In genomic region chr11:108584973-108585372, GRCh38 we compare ENCODE assay signal across 27 cellular contexts.
"Had no signal": no experiment of that assay in that cellular context is flagged by ENCODE, and none has a peak within 500 bp of the region (broad histone marks: within the 10 kb centered on the region; RNA-seq: fewer than 3 reads in every experiment).

No MANE protein-coding gene starts in this region.

- H3K9me3 Mint-ChIP-seq: activated CD4-positive, alpha-beta memory T cell treated with anti-CD3 and anti-CD28 coated beads, Interleukin-2, amount 10 ng/mL, durations not matched to agents 7 days and 5 days; activated naive CD4-positive, alpha-beta T cell treated with anti-CD3 and anti-CD28 coated beads, Interleukin-2, amount 50 U/mL, for 24 hours; activated T-helper 2 cell treated with anti-CD3 and anti-CD28 coated beads, Interferon-gamma antibody, Interleukin-2, Interleukin-4, amounts not matched to agents 10 μg/mL and 5 μg/mL and 100 μg/mL, durations not matched to agents 14 hours and 24 hours and 36 hours had no signal

- H3K4me1 ChIP-seq: ascending aorta, SJCRH30 had no signal

- H3K4me3 ChIP-seq: ascending aorta, K562, SJCRH30, SK-N-MC had no signal

- H3K27me3 ChIP-seq: ascending aorta, SJCRH30 had no signal

- H3K27ac ChIP-seq: ascending aorta, SJCRH30, SK-N-MC, WERI-Rb-1 had no signal

- H3K4me3 Mint-ChIP-seq: activated CD4-positive, alpha-beta memory T cell treated with anti-CD3 and anti-CD28 coated beads, Interleukin-2, amount 10 ng/mL, durations not matched to agents 7 days and 5 days; activated naive CD4-positive, alpha-beta T cell treated with anti-CD3 and anti-CD28 coated beads, Interleukin-2, amount 50 U/mL, for 24 hours; activated naive CD8-positive, alpha-beta T cell treated with anti-CD3 and anti-CD28 coated beads, Interleukin-2, amount 10 ng/mL, durations not matched to agents 7 days and 5 days had no signal

- ATAC-seq: K562 had no signal

- H3K27me3 Mint-ChIP-seq: activated CD4-positive, alpha-beta memory T cell treated with anti-CD3 and anti-CD28 coated beads, Interleukin-2, amount 10 ng/mL, durations not matched to agents 7 days and 5 days; activated naive CD4-positive, alpha-beta T cell treated with anti-CD3 and anti-CD28 coated beads, Interleukin-2, amount 50 U/mL, for 24 hours had no signal

- H3K36me3 ChIP-seq: ascending aorta, SJCRH30, WERI-Rb-1 had no signal

- H3K9me3 ChIP-seq: ascending aorta, SJCRH30 had no signal

- H3K4me1 Mint-ChIP-seq: activated CD4-positive, alpha-beta memory T cell treated with anti-CD3 and anti-CD28 coated beads, Interleukin-2, amount 10 ng/mL, durations not matched to agents 7 days and 5 days; activated naive CD4-positive, alpha-beta T cell treated with anti-CD3 and anti-CD28 coated beads, Interleukin-2, amount 50 U/mL, for 24 hours had no signal

- DNase-seq: activated CD4-positive, alpha-beta memory T cell treated with anti-CD3 and anti-CD28 coated beads, Interleukin-2, amount 10 ng/mL, durations not matched to agents 7 days and 5 days; activated CD4-positive, alpha-beta T cell treated with anti-CD3 and anti-CD28 coated beads for 1 hour; activated CD4-positive, alpha-beta T cell treated with anti-CD3 and anti-CD28 coated beads for 48 hours; activated CD4-positive, CD25-positive, alpha-beta regulatory T cell; activated CD8-positive, alpha-beta memory T cell treated with anti-CD3 and anti-CD28 coated beads for 24 hours; activated gamma-delta T cell; activated naive CD4-positive, alpha-beta T cell treated with Interleukin-2 at 50 U/mL for 16 hours; activated naive CD8-positive, alpha-beta T cell treated with anti-CD3 and anti-CD28 coated beads, Interleukin-2, amount 10 ng/mL, durations not matched to agents 7 days and 5 days; activated T-cell treated with anti-CD3 and anti-CD28 coated beads, Interleukin-2, amount 50 U/mL, for 48 hours; amygdala; NCI-H1092 treated with DMSO at 0.1 percent for 48 hours; NCI-H1417; NCI-H146; NCI-H187; NCI-H2029 treated with DMSO at 0.1 percent for 48 hours; NCI-H2107; NCI-H2171; NCI-H510A; SHP77; SJCRH30; T1000; WERI-Rb-1 had no signal

- H3K27ac Mint-ChIP-seq: activated CD4-positive, alpha-beta memory T cell treated with anti-CD3 and anti-CD28 coated beads, Interleukin-2, amount 10 ng/mL, durations not matched to agents 7 days and 5 days; activated naive CD4-positive, alpha-beta T cell treated with anti-CD3 and anti-CD28 coated beads, Interleukin-2, amount 50 U/mL, for 24 hours; activated naive CD8-positive, alpha-beta T cell treated with anti-CD3 and anti-CD28 coated beads, Interleukin-2, amount 10 ng/mL, durations not matched to agents 7 days and 5 days; activated T-helper 2 cell treated with anti-CD3 and anti-CD28 coated beads, Interferon-gamma antibody, Interleukin-2, Interleukin-4, amounts not matched to agents 10 μg/mL and 5 μg/mL and 100 μg/mL, durations not matched to agents 14 hours and 24 hours and 36 hours had no signal
